ENCODE assay signal across 1 cellular context in the genomic region with DNA sequence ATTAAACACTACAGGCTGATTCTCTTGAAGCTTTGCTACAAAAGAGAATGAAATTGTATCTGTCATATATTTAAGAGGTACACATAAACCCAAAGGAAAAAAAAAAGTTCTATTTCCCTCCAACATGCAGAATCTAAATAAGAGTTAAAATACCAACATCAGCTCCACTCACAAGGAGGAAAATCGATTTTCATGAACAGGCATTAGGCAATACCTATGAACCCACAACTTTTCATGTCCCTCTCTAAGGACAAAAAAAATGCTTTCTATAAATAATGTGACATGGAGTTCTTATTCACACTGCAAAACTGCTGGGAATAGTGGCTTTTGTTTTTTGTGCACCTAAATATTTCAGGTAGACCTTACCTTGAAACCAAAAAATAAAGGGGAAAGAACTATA.
TF ChIP-seq lines count a peak whose summit lies in the region.

No MANE protein-coding gene starts in this region.

TF ChIP-seq in HepG2, 621 proteins besides CTCF, POLR2A, EP300 and RAD21 (continued from another document):
- TF ChIP-seq, protein P1, sequence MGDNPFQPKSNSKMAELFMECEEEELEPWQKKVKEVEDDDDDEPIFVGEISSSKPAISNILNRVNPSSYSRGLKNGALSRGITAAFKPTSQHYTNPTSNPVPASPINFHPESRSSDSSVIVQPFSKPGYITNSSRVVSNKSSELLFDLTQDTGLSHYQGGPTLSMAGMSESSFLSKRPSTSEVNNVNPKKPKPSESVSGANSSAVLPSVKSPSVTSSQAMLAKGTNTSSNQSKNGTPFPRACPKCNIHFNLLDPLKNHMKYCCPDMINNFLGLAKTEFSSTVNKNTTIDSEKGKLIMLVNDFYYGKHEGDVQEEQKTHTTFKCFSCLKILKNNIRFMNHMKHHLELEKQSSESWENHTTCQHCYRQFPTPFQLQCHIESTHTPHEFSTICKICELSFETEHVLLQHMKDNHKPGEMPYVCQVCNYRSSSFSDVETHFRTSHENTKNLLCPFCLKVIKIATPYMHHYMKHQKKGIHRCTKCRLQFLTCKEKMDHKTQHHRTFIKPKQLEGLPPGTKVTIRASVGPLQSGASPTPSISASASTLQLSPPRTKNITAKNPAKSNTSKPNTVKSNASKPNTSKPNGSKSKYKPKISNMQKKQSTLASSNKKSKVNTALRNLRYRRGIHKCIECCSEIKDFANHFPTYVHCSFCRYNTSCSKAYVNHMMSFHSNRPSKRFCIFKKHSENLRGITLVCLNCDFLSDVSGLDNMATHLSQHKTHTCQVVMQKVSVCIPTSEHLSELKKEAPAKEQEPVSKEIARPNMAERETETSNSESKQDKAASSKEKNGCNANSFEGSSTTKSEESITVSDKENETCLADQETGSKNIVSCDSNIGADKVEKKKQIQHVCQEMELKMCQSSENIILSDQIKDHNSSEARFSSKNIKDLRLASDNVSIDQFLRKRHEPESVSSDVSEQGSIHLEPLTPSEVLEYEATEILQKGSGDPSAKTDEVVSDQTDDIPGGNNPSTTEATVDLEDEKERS (CRISPR knock-in tag; IDR thresholded peaks at IDR 0.05) = no peak
- no peak for TF ChIP-seq ZBTB7B (CRISPR knock-in tag; IDR thresholded peaks at IDR 0.05)
